ENCODE assay signal across 1 cellular context in genomic region chr6:111105578-111105977, GRCh38.
A peak's percentile ranks its signal among the peaks of the same experiment; 100 is the strongest.
TF ChIP-seq lines count a peak whose summit lies in the region.

No MANE protein-coding gene starts in this region.

TF ChIP-seq in HepG2, 621 proteins besides CTCF, POLR2A, EP300 and RAD21 (continued from another document and continues in another):
- peak; percentile 76; the same call in 1 of the 2 replicates for TF ChIP-seq ZNF362 (CRISPR knock-in tag; IDR thresholded peaks at IDR 0.05; ENCODE audit: borderline replicate concordance)
- no peak for TF ChIP-seq ZNF766 (CRISPR knock-in tag; IDR thresholded peaks at IDR 0.05; ENCODE audit: borderline replicate concordance)
- TF ChIP-seq AGO2 (optimal IDR thresholded peaks at IDR 0.05; ENCODE audit: low read depth, low read length) = no peak
- TF ChIP-seq THAP8 (CRISPR knock-in tag; IDR thresholded peaks at IDR 0.05; ENCODE audit: borderline replicate concordance) = no peak
- TF ChIP-seq ZNF550 (CRISPR knock-in tag; IDR thresholded peaks at IDR 0.05; ENCODE audit: borderline replicate concordance) = no peak
- TF ChIP-seq MXD1 (CRISPR knock-in tag; IDR thresholded peaks at IDR 0.05) = no peak
- no peak for TF ChIP-seq IKZF4 (CRISPR knock-in tag; IDR thresholded peaks at IDR 0.05; ENCODE audit: borderline replicate concordance, low read depth, not compliant biosample characterization)
- TF ChIP-seq HDAC2 (CRISPR knock-in tag; IDR thresholded peaks at IDR 0.05) = peak; percentile 97
- TF ChIP-seq KAT8 (CRISPR knock-in tag; IDR thresholded peaks at IDR 0.05) = peak; percentile 78
- peak; percentile 91 for TF ChIP-seq BCL6 (CRISPR knock-in tag; IDR thresholded peaks at IDR 0.05)
- peak; percentile 59; the same call in 1 of the 2 replicates for TF ChIP-seq CREM (IDR thresholded peaks at IDR 0.05)
- TF ChIP-seq CREM (CRISPR knock-in tag; IDR thresholded peaks at IDR 0.05) = no peak
- peak; percentile 82 for TF ChIP-seq RARA (CRISPR knock-in tag; IDR thresholded peaks at IDR 0.05)
- TF ChIP-seq ZNF160 (CRISPR knock-in tag; IDR thresholded peaks at IDR 0.05) = peak; percentile 36; the same call in 1 of the 2 replicates
- no peak for TF ChIP-seq KLF11 (CRISPR knock-in tag; IDR thresholded peaks at IDR 0.05)
- no peak for TF ChIP-seq PRMT3 (CRISPR knock-in tag; IDR thresholded peaks at IDR 0.05; ENCODE audit: borderline replicate concordance, low read depth)
- TF ChIP-seq NFKBIZ (CRISPR knock-in tag; IDR thresholded peaks at IDR 0.05) = peak; percentile 78
- peak; percentile 80 for TF ChIP-seq ZBTB33 (CRISPR knock-in tag; IDR thresholded peaks at IDR 0.05)
- TF ChIP-seq POGZ (CRISPR knock-in tag; IDR thresholded peaks at IDR 0.05) = peak; percentile 90
- no peak for TF ChIP-seq ZNF740 (CRISPR knock-in tag; IDR thresholded peaks at IDR 0.05)
- no peak for TF ChIP-seq CREB1 (IDR thresholded peaks at IDR 0.05)
- peak; percentile 60 for TF ChIP-seq CREB1 (CRISPR knock-in tag; IDR thresholded peaks at IDR 0.05)
- peak; percentile 87 for TF ChIP-seq ZNF12 (CRISPR knock-in tag; IDR thresholded peaks at IDR 0.05)
- no peak for TF ChIP-seq ZFAT (CRISPR knock-in tag; conservative IDR thresholded peaks at IDR 0.05)
- TF ChIP-seq ZNF484 (CRISPR knock-in tag; IDR thresholded peaks at IDR 0.05; ENCODE audit: borderline replicate concordance, low read depth) = no peak
- no peak for TF ChIP-seq ZBTB10 (CRISPR knock-in tag; IDR thresholded peaks at IDR 0.05; ENCODE audit: borderline replicate concordance)
- no peak for TF ChIP-seq ZNF326 (CRISPR knock-in tag; IDR thresholded peaks at IDR 0.05; ENCODE audit: borderline replicate concordance)
- no peak for TF ChIP-seq ZNF577 (CRISPR knock-in tag; IDR thresholded peaks at IDR 0.05; ENCODE audit: borderline replicate concordance, low read depth)
- peak; percentile 93 for TF ChIP-seq ZNF646 (CRISPR knock-in tag; IDR thresholded peaks at IDR 0.05)
- no peak for TF ChIP-seq CCAR2 (optimal IDR thresholded peaks at IDR 0.05; ENCODE audit: low read depth, low read length)
- no peak for TF ChIP-seq GZF1 (CRISPR knock-in tag; IDR thresholded peaks at IDR 0.05)
- no peak for TF ChIP-seq RNF2 (conservative IDR thresholded peaks at IDR 0.05; ENCODE audit: low read depth)
- no peak for TF ChIP-seq ZNF3 (CRISPR knock-in tag; IDR thresholded peaks at IDR 0.05)
- no peak for TF ChIP-seq AGO1 (IDR thresholded peaks at IDR 0.05; ENCODE audit: low read depth, low read length, poor library complexity, severe bottlenecking)
- no peak; the same call in 1 of the 2 replicates for TF ChIP-seq PHF8 (CRISPR knock-in tag; IDR thresholded peaks at IDR 0.05)
- no peak for TF ChIP-seq ONECUT2 (CRISPR knock-in tag; IDR thresholded peaks at IDR 0.05)
- no peak for TF ChIP-seq ZNF841 (CRISPR knock-in tag; IDR thresholded peaks at IDR 0.05; ENCODE audit: borderline replicate concordance)
- no peak for TF ChIP-seq ZNF30 (CRISPR knock-in tag; IDR thresholded peaks at IDR 0.05)
- no peak for TF ChIP-seq SMARCC2 (IDR thresholded peaks at IDR 0.05)
- peak; percentile 54 for TF ChIP-seq TFDP2 (CRISPR knock-in tag; IDR thresholded peaks at IDR 0.05)
- no peak for TF ChIP-seq LRRFIP1 (CRISPR knock-in tag; conservative IDR thresholded peaks at IDR 0.05)
- TF ChIP-seq ELF3 (CRISPR knock-in tag; IDR thresholded peaks at IDR 0.05) = peak; percentile 74
- TF ChIP-seq RFX1 (IDR thresholded peaks at IDR 0.05) = no peak
- TF ChIP-seq GABPB1 (CRISPR knock-in tag; IDR thresholded peaks at IDR 0.05) = peak; percentile 43; the same call in 1 of the 2 replicates
- TF ChIP-seq ATF4 (CRISPR knock-in tag; IDR thresholded peaks at IDR 0.05) = no peak; a peak in 1 of 4 replicates
- no peak for TF ChIP-seq IKZF1 (IDR thresholded peaks at IDR 0.05)
- no peak for TF ChIP-seq MAZ (IDR thresholded peaks at IDR 0.05; ENCODE audit: borderline replicate concordance, low read depth, low read length)
- 0 out of 2 replicates have a peak, but pooled peaks have one; percentile 60 for TF ChIP-seq MAZ (CRISPR knock-in tag; IDR thresholded peaks at IDR 0.05; ENCODE audit: low read depth)
- no peak for TF ChIP-seq ZKSCAN1 (IDR thresholded peaks at IDR 0.05; ENCODE audit: low read length)
- TF ChIP-seq ZBTB7A (CRISPR knock-in tag; IDR thresholded peaks at IDR 0.05) = no peak
- no peak for TF ChIP-seq ZFYVE20 (CRISPR knock-in tag; IDR thresholded peaks at IDR 0.05; ENCODE audit: borderline replicate concordance, low read depth)
- no peak for TF ChIP-seq ZNF816 (CRISPR knock-in tag; IDR thresholded peaks at IDR 0.05; ENCODE audit: borderline replicate concordance)
